Comparison of ENCODE assay signal across 35 cellular contexts in genomic region chr13:103430368-103430767, GRCh38.
"Had no signal": no experiment of that assay in that cellular context is flagged by ENCODE, and none has a peak within 500 bp of the region (broad histone marks: within the 10 kb centered on the region; RNA-seq: fewer than 3 reads in every experiment).

No MANE protein-coding gene starts in this region.

- H3K27me3 Mint-ChIP-seq: activated naive CD8-positive, alpha-beta T cell treated with anti-CD3 and anti-CD28 coated beads for 36 hours; naive B cell; stimulated activated memory B cell treated with anti-CD40 and anti-IgM and Interleukin-4, amounts not matched to agents 10 μg/mL and 1 μg/mL and 100 μg/mL, for 72 hours; stimulated activated naive CD8-positive, alpha-beta T cell treated with anti-CD3 and anti-CD28 coated beads, Interleukin-15, amount 100 ng/mL, for 72 hours had no signal

- H3K79me2 ChIP-seq: hepatocyte, parathyroid adenoma had no signal

- H3K9me3 Mint-ChIP-seq: stimulated activated memory B cell treated with anti-CD40 and anti-IgM and Interleukin-4, amounts not matched to agents 10 μg/mL and 1 μg/mL and 100 μg/mL, for 72 hours had no signal

- H3K27ac ChIP-seq: adrenal gland, ascending aorta, brain microvascular endothelial cell, coronary artery, dorsolateral prefrontal cortex, gastroesophageal sphincter, hepatocyte, parathyroid adenoma, psoas muscle, sigmoid colon, upper lobe of left lung, vagina, WERI-Rb-1 had no signal

- H3K36me3 ChIP-seq: adrenal gland, ascending aorta, brain microvascular endothelial cell, gastroesophageal sphincter, sigmoid colon, upper lobe of left lung, vagina, WERI-Rb-1 had no signal

- DNase-seq: activated CD4-positive, alpha-beta T cell treated with anti-CD3 and anti-CD28 coated beads for 48 hours; activated CD4-positive, alpha-beta T cell treated with anti-CD3 and anti-CD28 coated beads, Interleukin-2, amount 50 U/mL, for 48 hours; activated CD8-positive, alpha-beta memory T cell treated with anti-CD3 and anti-CD28 coated beads for 24 hours; activated effector memory CD4-positive, alpha-beta T cell treated with Interleukin-2 at 50 U/mL for 16 hours; activated naive CD4-positive, alpha-beta T cell treated with Interleukin-2 at 50 U/mL for 16 hours; activated naive CD8-positive, alpha-beta T cell treated with anti-CD3 and anti-CD28 coated beads for 36 hours; adrenal gland; brain microvascular endothelial cell; dorsolateral prefrontal cortex; effector memory CD4-positive, alpha-beta T cell; islet precursor cell; left ventricle myocardium superior; mammary epithelial cell; naive B cell; nucleus accumbens; psoas muscle; sigmoid colon; stimulated activated CD4-positive, alpha-beta T cell treated with anti-CD3 and anti-CD28 coated beads, Interleukin-1b, Interleukin-23, amount 100 ng/mL, for 48 hours; stimulated activated CD4-positive, alpha-beta T cell treated with anti-CD3 and anti-CD28 coated beads, Interleukin-4, amount 100 ng/mL, for 4 hours; stimulated activated CD8-positive, alpha-beta memory T cell treated with anti-CD3 and anti-CD28 coated beads, Interleukin-4, amount 100 ng/mL, for 48 hours; stimulated activated naive CD8-positive, alpha-beta T cell treated with anti-CD3 and anti-CD28 coated beads, Interleukin-15, amount 100 ng/mL, for 72 hours; substantia nigra; T1000; upper lobe of left lung; WERI-Rb-1 had no signal

- H3K36me3 Mint-ChIP-seq: activated naive CD8-positive, alpha-beta T cell treated with anti-CD3 and anti-CD28 coated beads for 36 hours; naive B cell; stimulated activated memory B cell treated with anti-CD40 and anti-IgM and Interleukin-4, amounts not matched to agents 10 μg/mL and 1 μg/mL and 100 μg/mL, for 72 hours had no signal

- H3K4me3 Mint-ChIP-seq: activated naive CD8-positive, alpha-beta T cell treated with anti-CD3 and anti-CD28 coated beads for 36 hours; naive B cell; neural crest cell; stimulated activated memory B cell treated with anti-CD40 and anti-IgM and Interleukin-4, amounts not matched to agents 10 μg/mL and 1 μg/mL and 100 μg/mL, for 72 hours; stimulated activated naive CD8-positive, alpha-beta T cell treated with anti-CD3 and anti-CD28 coated beads, Interleukin-15, amount 100 ng/mL, for 72 hours had no signal

- H3K9me3 ChIP-seq: adrenal gland, ascending aorta, psoas muscle, upper lobe of left lung, vagina had no signal

- H2AFZ ChIP-seq: hepatocyte, parathyroid adenoma had no signal

- ATAC-seq: activated CD4-positive, CD25-positive, alpha-beta regulatory T cell treated with anti-CD3 and anti-CD28 coated beads, Interleukin-2, amount 50 U/mL, for 24 hours; gastroesophageal sphincter; left ventricle myocardium superior; psoas muscle; stimulated activated memory B cell treated with anti-CD40 and anti-IgM and Interleukin-4, amounts not matched to agents 10 μg/mL and 1 μg/mL and 100 μg/mL, for 72 hours; stimulated activated naive CD8-positive, alpha-beta T cell treated with anti-CD3 and anti-CD28 coated beads, Interleukin-15, amount 100 ng/mL, for 72 hours had no signal

- H3K9ac ChIP-seq: parathyroid adenoma had no signal

- H3K4me1 Mint-ChIP-seq: activated naive CD8-positive, alpha-beta T cell treated with anti-CD3 and anti-CD28 coated beads for 36 hours; naive B cell; stimulated activated memory B cell treated with anti-CD40 and anti-IgM and Interleukin-4, amounts not matched to agents 10 μg/mL and 1 μg/mL and 100 μg/mL, for 72 hours; stimulated activated naive CD8-positive, alpha-beta T cell treated with anti-CD3 and anti-CD28 coated beads, Interleukin-15, amount 100 ng/mL, for 72 hours had no signal

- H3K27ac Mint-ChIP-seq: activated naive CD8-positive, alpha-beta T cell treated with anti-CD3 and anti-CD28 coated beads for 36 hours; naive B cell; stimulated activated memory B cell treated with anti-CD40 and anti-IgM and Interleukin-4, amounts not matched to agents 10 μg/mL and 1 μg/mL and 100 μg/mL, for 72 hours; stimulated activated naive CD8-positive, alpha-beta T cell treated with anti-CD3 and anti-CD28 coated beads, Interleukin-15, amount 100 ng/mL, for 72 hours had no signal

- H3K4me1 ChIP-seq: adrenal gland, ascending aorta, gastroesophageal sphincter, parathyroid adenoma, psoas muscle, sigmoid colon, upper lobe of left lung, vagina had no signal

- H3K27me3 ChIP-seq: adrenal gland, ascending aorta, brain microvascular endothelial cell, gastroesophageal sphincter, hepatocyte, sigmoid colon, upper lobe of left lung, vagina had no signal

- H3K4me2 ChIP-seq: hepatocyte, smooth muscle cell had no signal

- H3K4me3 ChIP-seq: adrenal gland, ascending aorta, coronary artery, dorsolateral prefrontal cortex, gastroesophageal sphincter, hepatocyte, psoas muscle, sigmoid colon, smooth muscle cell, upper lobe of left lung, vagina had no signal
